12 cellular contexts compared by ENCODE assay signal in the genomic region with DNA sequence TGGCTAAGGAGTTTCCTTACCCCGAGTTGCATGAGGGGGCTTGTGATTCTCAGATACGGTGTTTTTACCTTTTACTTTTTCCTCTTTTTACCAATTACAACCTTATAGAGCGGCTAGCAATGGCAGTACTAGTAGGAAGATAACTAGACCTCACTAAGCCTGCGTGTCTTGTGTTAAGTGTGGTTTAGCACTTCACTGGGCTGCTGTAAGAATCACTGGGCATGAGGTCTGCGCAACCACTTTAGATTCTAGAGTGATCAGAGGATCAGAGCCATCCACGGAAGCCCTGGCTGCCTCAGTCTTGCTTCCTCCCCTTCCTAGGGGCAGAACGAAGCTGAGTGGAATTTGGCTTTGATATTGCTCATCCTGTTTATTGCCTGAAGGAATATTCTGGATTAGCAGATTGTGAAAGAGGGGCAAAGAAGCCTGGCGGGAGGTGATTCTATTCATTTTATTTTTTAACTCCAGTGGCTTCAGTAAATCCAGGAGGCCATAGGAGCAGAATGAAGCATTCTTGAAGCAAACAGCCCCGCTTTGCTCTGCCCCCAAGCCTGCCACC.
DNase-seq lines count a peak whose midpoint lies in the region; ATAC-seq and TF ChIP-seq lines count a peak whose summit lies in the region.
"Had no signal": no experiment of that assay in that cellular context is flagged by ENCODE, and none has a peak within 500 bp of the region (broad histone marks: within the 10 kb centered on the region; RNA-seq: fewer than 3 reads in every experiment).

No MANE protein-coding gene starts in this region.

- peaks cover 30% of the 10 kb centered on the region for H3K4me1 ChIP-seq in left ventricle myocardium inferior
- H3K4me1 ChIP-seq in body of pancreas: no peaks in the 10 kb centered on the region

- H3K36me3 ChIP-seq in left ventricle myocardium inferior (no peaks in the 10 kb centered on the region), body of pancreas (replicated peaks in 1 of 2; ENCODE audit: insufficient read depth in 1 of 2, low read depth in 2 of 2) (no peaks in the 10 kb centered on the region)

- intact Hi-C loops in left ventricle myocardium inferior (cut with micrococcal nuclease) (loop anchor here (5.0 kb wide), 1 partner anchor 44 kb away; no protein-coding TSS in a partner anchor), cardiac septum (cut with DNase I) (loop anchor here (5.0 kb wide), 1 partner anchor 34 kb away; no protein-coding TSS in a partner anchor), body of pancreas (cut with DNase I) (no loop called here)

- H3K9me3 ChIP-seq in left ventricle myocardium inferior (replicated peaks): peaks cover 7% of the 10 kb centered on the region
- H3K9me3 ChIP-seq in body of pancreas: no peaks in the 10 kb centered on the region
- H3K9me3 ChIP-seq: mucosa of descending colon had no signal

- H3K27me3 Mint-ChIP-seq in activated T-helper 17 cell treated with anti-CD3 and anti-CD28 coated beads, Interleukin-2, amount 50 U/mL, for 72 hours: no peaks in the 10 kb centered on the region

- no peak for TF ChIP-seq POLR2A in body of pancreas (IDR thresholded peaks at IDR 0.05)

- H3K9me3 Mint-ChIP-seq in activated T-helper 17 cell treated with anti-CD3 and anti-CD28 coated beads, Interleukin-2, amount 50 U/mL, for 72 hours: no peaks in the 10 kb centered on the region

- H3K27me3 ChIP-seq in left ventricle myocardium inferior (ENCODE audit: low read depth): no peaks in the 10 kb centered on the region
- H3K27me3 ChIP-seq in body of pancreas: peaks cover 0 to 7% of the 10 kb centered on the region in 2 donors

- H3K36me3 Mint-ChIP-seq in activated T-helper 17 cell treated with anti-CD3 and anti-CD28 coated beads, Interleukin-2, amount 50 U/mL, for 72 hours (ENCODE audit: low read depth): peaks cover 6% of the 10 kb centered on the region

- ATAC-seq in HG03432 (IDR thresholded peaks at IDR 0.05; ENCODE audit: unreplicated experiment) (peak; percentile 76), body of pancreas (no peak)
- ATAC-seq in activated T-helper 17 cell treated with anti-CD3 and anti-CD28 coated beads, Interleukin-2, amount 50 U/mL, for 72 hours (replicated peaks): no peak
- ATAC-seq: mucosa of descending colon had no signal

- WGBS in body of pancreas, 2 donors: 65% methylated on average over 9 of the region's 9 CpGs

- H3K4me3 Mint-ChIP-seq in activated T-helper 17 cell treated with anti-CD3 and anti-CD28 coated beads, Interleukin-2, amount 50 U/mL, for 72 hours: no peak overlapping the region

- peaks cover 24% of the 10 kb centered on the region for H3K4me1 Mint-ChIP-seq in activated T-helper 17 cell treated with anti-CD3 and anti-CD28 coated beads, Interleukin-2, amount 50 U/mL, for 72 hours

- peak overlapping the region; percentile 86 for H3K27ac ChIP-seq in left ventricle myocardium inferior (replicated peaks)
- H3K27ac ChIP-seq in cingulate gyrus (ENCODE audit: low read depth, low read length): peak overlapping the region; percentile 30
- H3K27ac ChIP-seq in body of pancreas: no peak overlapping the region

- H3K4me3 ChIP-seq in left ventricle myocardium inferior (no peak overlapping the region), body of pancreas (no peak overlapping the region)
- H3K4me3 ChIP-seq: mucosa of descending colon had no signal

- TF ChIP-seq CTCF in left ventricle myocardium inferior (IDR thresholded peaks at IDR 0.05; ENCODE audit: borderline replicate concordance) (no peak), body of pancreas (IDR thresholded peaks at IDR 0.05) (no peak)

- DNase-seq in left ventricle myocardium inferior (no peak), cardiac septum (ENCODE audit: low spot score) (no peak), body of pancreas (no peak), NCI-H1105 (lab: John Stamatoyannopoulos, UW) (no peak)
- DNase-seq in stimulated activated CD4-positive, alpha-beta T cell treated with anti-CD3 and anti-CD28 coated beads, Interleukin-4, amount 100 ng/mL, for 1 hour: no peak
- DNase-seq: ACHN, activated T-cell treated with anti-CD3 and anti-CD28 coated beads for 4 hours, DND-41, mucosa of descending colon had no signal

- no peak overlapping the region for H3K27ac Mint-ChIP-seq in activated T-helper 17 cell treated with anti-CD3 and anti-CD28 coated beads, Interleukin-2, amount 50 U/mL, for 72 hours

Comparison
In these comparisons a context has a peak if more than half of its experiments do, and no peak if none do; other contexts are left out.
1. H3K27ac ChIP-seq: peak in left ventricle myocardium inferior (single experiment) and cingulate gyrus (single experiment); none in body of pancreas (0 of 4).